ENCODE assay signal across 9 cellular contexts in genomic region chr11:59692915-59693314, GRCh38. TPM values are rescaled to one million over a fixed set of nuclear protein-coding genes. Genes with fewer than 3 reads are reported as not detected.
"Had no signal": no experiment of that assay in that cellular context is flagged by ENCODE, and none has a peak within 500 bp of the region (broad histone marks: within the 10 kb centered on the region; RNA-seq: fewer than 3 reads in every experiment).

No MANE protein-coding gene starts in this region.

- ATAC-seq: GM12878 had no signal

- FAIRE-seq: G401.6, GM12878, GM12891, GM12892, GM18507, GM19239 had no signal

- DNase-seq: GDM1, GF-D8 had no signal

- H3K4me3 ChIP-seq: GM12878 had no signal

RNA-seq across cellular contexts. Expression of gene OR10V1, which starts 20.7 kb away (rescaled TPM):
- total RNA-seq: G401, GM12878 had no signal
- polyA plus RNA-seq: GM12878 had no signal
